ENCODE assay signal across 8 cellular contexts in the genomic region with DNA sequence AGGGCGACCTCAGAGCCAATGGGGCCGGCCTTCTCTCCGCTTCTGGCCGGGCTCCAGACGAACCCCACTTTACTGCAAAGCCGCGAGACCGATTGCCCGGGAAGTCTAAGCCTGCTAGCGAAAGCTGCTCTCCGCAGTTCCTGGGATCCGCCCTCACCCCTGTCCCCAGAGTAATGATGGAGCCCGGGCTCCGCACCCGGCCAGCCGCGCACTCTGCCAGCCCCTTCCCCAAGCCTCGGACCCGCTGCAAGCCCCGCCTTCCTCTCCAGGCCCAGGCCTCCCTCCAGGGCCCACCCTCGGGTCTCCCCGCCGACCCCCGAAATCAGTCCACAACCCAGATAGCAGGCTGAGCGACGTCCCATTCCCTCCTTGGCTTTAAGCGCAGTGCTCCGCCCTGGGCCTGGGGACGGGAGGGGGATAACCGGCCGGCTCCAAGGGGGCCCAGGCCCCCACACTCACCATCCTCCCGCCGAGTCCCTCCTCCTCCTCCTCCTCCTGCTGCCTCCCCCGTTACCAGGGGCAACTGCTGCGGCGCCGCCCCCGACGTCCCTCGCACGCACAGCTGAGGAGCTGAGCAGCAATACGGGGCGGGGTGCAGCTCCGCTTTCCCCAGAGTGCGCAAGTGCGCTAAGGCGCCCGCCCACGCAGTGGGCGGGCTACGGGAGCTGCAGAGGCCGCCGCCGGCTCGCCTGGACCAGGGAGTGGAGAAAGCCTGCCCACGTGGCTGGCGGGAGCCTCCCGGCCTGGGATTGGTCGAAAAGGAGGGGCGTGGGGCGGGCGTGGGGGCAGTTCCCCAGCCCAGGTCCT. TPM values are rescaled to one million over a fixed set of nuclear protein-coding genes. Genes with fewer than 3 reads are reported as not detected.
DNase-seq lines count a peak whose midpoint lies in the region; ATAC-seq and TF ChIP-seq lines count a peak whose summit lies in the region.

A gene with protein sequence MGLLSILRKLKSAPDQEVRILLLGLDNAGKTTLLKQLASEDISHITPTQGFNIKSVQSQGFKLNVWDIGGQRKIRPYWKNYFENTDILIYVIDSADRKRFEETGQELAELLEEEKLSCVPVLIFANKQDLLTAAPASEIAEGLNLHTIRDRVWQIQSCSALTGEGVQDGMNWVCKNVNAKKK (minus strand): TSS at position 584 of the 807 bp plus-strand sequence. CDS start 122 bp downstream, at position 462.

- TF ChIP-seq RAD21 in liver (IDR thresholded peaks at IDR 0.05) = peak; percentile 15 to 24

- TF ChIP-seq CTCF in liver (IDR thresholded peaks at IDR 0.05; ENCODE audit: low read depth, low read length, missing input control) = no peak

- peak within 1 kb of the TSS; percentile 73 to 98 (median 96) for H3K4me3 ChIP-seq in liver (ENCODE audit: low read depth in 1 of 3, low read length in 3 of 3)

- under 1% methylated on average over 62 of the region's 62 CpGs for WGBS in liver

- H3K36me3 ChIP-seq in liver (ENCODE audit: control insufficient read depth in 4 of 4, insufficient read depth in 3 of 4, low read depth in 1 of 4, low read length in 3 of 4) = no peaks in the 10 kb centered on the region

- H3K9me3 ChIP-seq in liver (ENCODE audit: control insufficient read depth in 4 of 4, low read length in 3 of 4) = no peaks in the 10 kb centered on the region

- DNase-seq in CD1c-positive myeloid dendritic cell (ENCODE audit: extremely low spot score) (peak; percentile 100), NCI-H748 (lab: John Stamatoyannopoulos, UW; ENCODE audit: unreplicated experiment) (peak; percentile 98), dermis blood vessel endothelial cell (peak; percentile 98)
- peak; percentile 90 to 93 for DNase-seq in activated CD4-positive, alpha-beta T cell treated with anti-CD3 and anti-CD28 coated beads, Interleukin-2, amount 50 U/mL, for 24 hours (ENCODE audit: low read depth in 1 of 2, low spot score in 1 of 2)
- DNase-seq in stimulated activated CD4-positive, alpha-beta T cell treated with anti-CD3 and anti-CD28 coated beads, Interleukin-4, amount 100 ng/mL, for 1 hour = peak; percentile 96

- peaks cover 6 to 38% (median 24%) of the 10 kb centered on the region in 4 donors for H3K4me1 ChIP-seq in liver (ENCODE audit: control insufficient read depth in 4 of 4, insufficient read depth in 4 of 4, low read length in 3 of 4)

- H3K27me3 ChIP-seq in liver (ENCODE audit: control insufficient read depth in 4 of 4, insufficient read depth in 4 of 4, low read length in 3 of 4) = no peaks in the 10 kb centered on the region

- H3K27ac ChIP-seq in liver (ENCODE audit: low read depth in 1 of 2, low read length in 2 of 2) = peak within 1 kb of the TSS; percentile 86 to 90

- H3K9ac ChIP-seq in liver (ENCODE audit: low read depth in 1 of 2, low read length in 2 of 2) = peak within 1 kb of the TSS; percentile 58 to 62

- peak; percentile 81 for ATAC-seq in GM19372 (IDR thresholded peaks at IDR 0.05; ENCODE audit: low read depth, unreplicated experiment)
- peak; percentile 81 for ATAC-seq in HG03521 (IDR thresholded peaks at IDR 0.05; ENCODE audit: unreplicated experiment)

TF ChIP-seq in liver, 16 proteins besides CTCF, POLR2A, EP300 and RAD21:
- TF ChIP-seq, protein P1, sequence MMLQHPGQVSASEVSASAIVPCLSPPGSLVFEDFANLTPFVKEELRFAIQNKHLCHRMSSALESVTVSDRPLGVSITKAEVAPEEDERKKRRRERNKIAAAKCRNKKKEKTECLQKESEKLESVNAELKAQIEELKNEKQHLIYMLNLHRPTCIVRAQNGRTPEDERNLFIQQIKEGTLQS (IDR thresholded peaks at IDR 0.05) = no peak
- TF ChIP-seq RXRA (IDR thresholded peaks at IDR 0.05) = peak; percentile 10 to 24
- TF ChIP-seq JUND (IDR thresholded peaks at IDR 0.05) = peak in 1 of 2 donors; percentile 48
- TF ChIP-seq FOXA1 (IDR thresholded peaks at IDR 0.05) = peak; percentile 42
- no peak for TF ChIP-seq TAF1 (conservative IDR thresholded peaks at IDR 0.05)
- no peak for TF ChIP-seq FOXA2 (IDR thresholded peaks at IDR 0.05)
- peak; percentile 100 for TF ChIP-seq EGR1 (IDR thresholded peaks at IDR 0.05; ENCODE audit: low read depth in 2 of 2)
- no peak for TF ChIP-seq HNF4A (conservative IDR thresholded peaks at IDR 0.05)
- TF ChIP-seq YY1 (IDR thresholded peaks at IDR 0.05) = peak; percentile 73
- TF ChIP-seq, protein P2, sequence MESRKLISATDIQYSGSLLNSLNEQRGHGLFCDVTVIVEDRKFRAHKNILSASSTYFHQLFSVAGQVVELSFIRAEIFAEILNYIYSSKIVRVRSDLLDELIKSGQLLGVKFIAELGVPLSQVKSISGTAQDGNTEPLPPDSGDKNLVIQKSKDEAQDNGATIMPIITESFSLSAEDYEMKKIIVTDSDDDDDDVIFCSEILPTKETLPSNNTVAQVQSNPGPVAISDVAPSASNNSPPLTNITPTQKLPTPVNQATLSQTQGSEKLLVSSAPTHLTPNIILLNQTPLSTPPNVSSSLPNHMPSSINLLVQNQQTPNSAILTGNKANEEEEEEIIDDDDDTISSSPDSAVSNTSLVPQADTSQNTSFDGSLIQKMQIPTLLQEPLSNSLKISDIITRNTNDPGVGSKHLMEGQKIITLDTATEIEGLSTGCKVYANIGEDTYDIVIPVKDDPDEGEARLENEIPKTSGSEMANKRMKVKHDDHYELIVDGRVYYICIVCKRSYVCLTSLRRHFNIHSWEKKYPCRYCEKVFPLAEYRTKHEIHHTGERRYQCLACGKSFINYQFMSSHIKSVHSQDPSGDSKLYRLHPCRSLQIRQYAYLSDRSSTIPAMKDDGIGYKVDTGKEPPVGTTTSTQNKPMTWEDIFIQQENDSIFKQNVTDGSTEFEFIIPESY (IDR thresholded peaks at IDR 0.05) = peak; percentile 55
- no peak for TF ChIP-seq NR2F2 (IDR thresholded peaks at IDR 0.05)
- TF ChIP-seq, protein P3, sequence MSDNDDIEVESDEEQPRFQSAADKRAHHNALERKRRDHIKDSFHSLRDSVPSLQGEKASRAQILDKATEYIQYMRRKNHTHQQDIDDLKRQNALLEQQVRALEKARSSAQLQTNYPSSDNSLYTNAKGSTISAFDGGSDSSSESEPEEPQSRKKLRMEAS (IDR thresholded peaks at IDR 0.05) = peak; percentile 74
- TF ChIP-seq SP1 (IDR thresholded peaks at IDR 0.05) = peak; percentile 89
- TF ChIP-seq, protein P4, sequence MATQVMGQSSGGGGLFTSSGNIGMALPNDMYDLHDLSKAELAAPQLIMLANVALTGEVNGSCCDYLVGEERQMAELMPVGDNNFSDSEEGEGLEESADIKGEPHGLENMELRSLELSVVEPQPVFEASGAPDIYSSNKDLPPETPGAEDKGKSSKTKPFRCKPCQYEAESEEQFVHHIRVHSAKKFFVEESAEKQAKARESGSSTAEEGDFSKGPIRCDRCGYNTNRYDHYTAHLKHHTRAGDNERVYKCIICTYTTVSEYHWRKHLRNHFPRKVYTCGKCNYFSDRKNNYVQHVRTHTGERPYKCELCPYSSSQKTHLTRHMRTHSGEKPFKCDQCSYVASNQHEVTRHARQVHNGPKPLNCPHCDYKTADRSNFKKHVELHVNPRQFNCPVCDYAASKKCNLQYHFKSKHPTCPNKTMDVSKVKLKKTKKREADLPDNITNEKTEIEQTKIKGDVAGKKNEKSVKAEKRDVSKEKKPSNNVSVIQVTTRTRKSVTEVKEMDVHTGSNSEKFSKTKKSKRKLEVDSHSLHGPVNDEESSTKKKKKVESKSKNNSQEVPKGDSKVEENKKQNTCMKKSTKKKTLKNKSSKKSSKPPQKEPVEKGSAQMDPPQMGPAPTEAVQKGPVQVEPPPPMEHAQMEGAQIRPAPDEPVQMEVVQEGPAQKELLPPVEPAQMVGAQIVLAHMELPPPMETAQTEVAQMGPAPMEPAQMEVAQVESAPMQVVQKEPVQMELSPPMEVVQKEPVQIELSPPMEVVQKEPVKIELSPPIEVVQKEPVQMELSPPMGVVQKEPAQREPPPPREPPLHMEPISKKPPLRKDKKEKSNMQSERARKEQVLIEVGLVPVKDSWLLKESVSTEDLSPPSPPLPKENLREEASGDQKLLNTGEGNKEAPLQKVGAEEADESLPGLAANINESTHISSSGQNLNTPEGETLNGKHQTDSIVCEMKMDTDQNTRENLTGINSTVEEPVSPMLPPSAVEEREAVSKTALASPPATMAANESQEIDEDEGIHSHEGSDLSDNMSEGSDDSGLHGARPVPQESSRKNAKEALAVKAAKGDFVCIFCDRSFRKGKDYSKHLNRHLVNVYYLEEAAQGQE (IDR thresholded peaks at IDR 0.05) = no peak
- TF ChIP-seq HNF4G (IDR thresholded peaks at IDR 0.05) = no peak
- peak in 1 of 2 donors; percentile 52 for TF ChIP-seq GABPA (IDR thresholded peaks at IDR 0.05 in 1 of 2, conservative IDR thresholded peaks at IDR 0.05 in 1 of 2)

RNA-seq across cellular contexts. Expression of the gene that starts here (rescaled TPM):
- total RNA-seq in dermis blood vessel endothelial cell (3.6 and 4.6 TPM in 2 replicates), liver (1 to 10 TPM; 1.0 to 2.2 TPM)
- 1 to 10 TPM; 2.4 to 2.5 TPM for polyA plus RNA-seq in liver

Comparison
In these comparisons a context has a peak if more than half of its experiments do, and no peak if none do; other contexts are left out.
1. Peak in every context shown above with its lines: DNase-seq, ATAC-seq, H3K4me3 ChIP-seq and H3K27ac ChIP-seq.